1 cellular context compared by ENCODE assay signal in the genomic region with DNA sequence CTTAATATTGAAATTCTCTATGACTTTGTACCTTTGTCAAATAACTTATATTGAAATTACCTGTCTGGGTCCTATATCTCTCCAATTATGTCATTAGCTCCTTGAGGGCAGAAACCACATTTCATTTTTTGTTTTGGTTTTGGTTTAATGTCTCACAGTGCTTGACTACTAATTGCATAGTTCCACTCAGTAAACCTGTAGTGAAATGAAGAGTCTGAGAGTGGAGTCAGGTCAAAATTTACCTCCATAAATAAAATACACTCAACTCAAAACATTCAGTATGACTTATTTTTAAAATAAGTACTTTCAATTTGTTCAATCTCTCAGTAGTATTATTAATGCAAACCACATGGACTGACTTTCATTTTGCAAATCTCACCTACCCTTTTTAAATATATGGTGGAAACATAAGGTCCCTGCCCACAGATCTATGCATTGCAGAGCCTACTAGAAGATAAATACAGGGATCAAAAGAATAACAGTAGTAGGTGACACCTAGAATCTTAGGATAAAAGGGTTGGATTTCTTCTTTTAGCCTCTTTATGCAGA.
TF ChIP-seq lines count a peak whose summit lies in the region.

No MANE protein-coding gene starts in this region.

TF ChIP-seq in GM12878, 131 proteins besides CTCF, POLR2A, EP300 and RAD21 (continued from another document and continues in another):
- TF ChIP-seq ZBTB33 (IDR thresholded peaks at IDR 0.05) (no peak), IRF3 (IDR thresholded peaks at IDR 0.05) (no peak), CHD4 (IDR thresholded peaks at IDR 0.05) (no peak), ESRRA (IDR thresholded peaks at IDR 0.05; ENCODE audit: low read length) (no peak), MXI1 (IDR thresholded peaks at IDR 0.05; ENCODE audit: low read depth, low read length) (no peak), SMC3 (IDR thresholded peaks at IDR 0.05; ENCODE audit: borderline replicate concordance, low read length) (no peak), WRNIP1 (IDR thresholded peaks at IDR 0.05; ENCODE audit: borderline replicate concordance, low read depth, low read length) (no peak), IRF4 (IDR thresholded peaks at IDR 0.05; ENCODE audit: low read depth, low read length) (0 out of 2 replicates have a peak, but pooled peaks have one; percentile 43), KDM1A (IDR thresholded peaks at IDR 0.05; ENCODE audit: borderline replicate concordance) (no peak), FOXK2 (IDR thresholded peaks at IDR 0.05) (no peak), ATF2 (IDR thresholded peaks at IDR 0.05; ENCODE audit: low read length) (peak; percentile 78), SPI1 (IDR thresholded peaks at IDR 0.05; ENCODE audit: borderline replicate concordance, insufficient read depth, low read depth, low read length) (no peak), HDAC2 (IDR thresholded peaks at IDR 0.05) (no peak), TCF12 (IDR thresholded peaks at IDR 0.05; ENCODE audit: low read depth, low read length) (no peak), HDAC6 (IDR thresholded peaks at IDR 0.05; ENCODE audit: unreplicated experiment) (no peak), STAT3 (IDR thresholded peaks at IDR 0.05; ENCODE audit: low read depth, low read length) (no peak), CEBPB (IDR thresholded peaks at IDR 0.05; ENCODE audit: borderline replicate concordance in 1 of 2, low read depth in 2 of 2, low read length in 2 of 2) (0 out of 4 replicates have a peak, but pooled peaks of 1 of the 2 experiments have one; percentile 32), SMARCA5 (IDR thresholded peaks at IDR 0.05) (no peak), FOS (IDR thresholded peaks at IDR 0.05; ENCODE audit: borderline replicate concordance, extremely low read depth, insufficient read length) (no peak), RB1 (IDR thresholded peaks at IDR 0.05; ENCODE audit: borderline replicate concordance) (no peak), ZNF24 (IDR thresholded peaks at IDR 0.05) (peak; percentile 46; the same call in 1 of the 2 replicates), ZZZ3 (IDR thresholded peaks at IDR 0.05; ENCODE audit: control insufficient read depth, insufficient read length, low read depth) (no peak), REST (IDR thresholded peaks at IDR 0.05; ENCODE audit: low read depth, low read length) (no peak), CREM (IDR thresholded peaks at IDR 0.05; ENCODE audit: low read depth) (0 out of 2 replicates have a peak, but pooled peaks have one; percentile 12), PML (IDR thresholded peaks at IDR 0.05; ENCODE audit: low read length) (no peak), NKRF (conservative IDR thresholded peaks at IDR 0.05) (no peak), RCOR1 (conservative IDR thresholded peaks at IDR 0.05; ENCODE audit: low read depth, low read length) (no peak), KAT2A (conservative IDR thresholded peaks at IDR 0.05; ENCODE audit: control insufficient read depth, low read depth, low read length) (no peak), HDGF (IDR thresholded peaks at IDR 0.05) (no peak), SRF (IDR thresholded peaks at IDR 0.05; ENCODE audit: low read depth in 2 of 2, low read length in 2 of 2) (no peak), STAT1 (conservative IDR thresholded peaks at IDR 0.05) (no peak), EED (IDR thresholded peaks at IDR 0.05; ENCODE audit: low read depth) (no peak), ATF3 (IDR thresholded peaks at IDR 0.05; ENCODE audit: borderline replicate concordance, extremely low read depth, low read depth, low read length) (no peak), NFIC (IDR thresholded peaks at IDR 0.05; ENCODE audit: low read depth, low read length) (peak; percentile 83), FOXM1 (IDR thresholded peaks at IDR 0.05; ENCODE audit: low read depth, low read length) (0 out of 2 replicates have a peak, but pooled peaks have one; percentile 23), SREBF1 (IDR thresholded peaks at IDR 0.05; ENCODE audit: low read length) (no peak), GATAD2B (conservative IDR thresholded peaks at IDR 0.05; ENCODE audit: low read depth) (no peak)
- TF ChIP-seq, protein P1, sequence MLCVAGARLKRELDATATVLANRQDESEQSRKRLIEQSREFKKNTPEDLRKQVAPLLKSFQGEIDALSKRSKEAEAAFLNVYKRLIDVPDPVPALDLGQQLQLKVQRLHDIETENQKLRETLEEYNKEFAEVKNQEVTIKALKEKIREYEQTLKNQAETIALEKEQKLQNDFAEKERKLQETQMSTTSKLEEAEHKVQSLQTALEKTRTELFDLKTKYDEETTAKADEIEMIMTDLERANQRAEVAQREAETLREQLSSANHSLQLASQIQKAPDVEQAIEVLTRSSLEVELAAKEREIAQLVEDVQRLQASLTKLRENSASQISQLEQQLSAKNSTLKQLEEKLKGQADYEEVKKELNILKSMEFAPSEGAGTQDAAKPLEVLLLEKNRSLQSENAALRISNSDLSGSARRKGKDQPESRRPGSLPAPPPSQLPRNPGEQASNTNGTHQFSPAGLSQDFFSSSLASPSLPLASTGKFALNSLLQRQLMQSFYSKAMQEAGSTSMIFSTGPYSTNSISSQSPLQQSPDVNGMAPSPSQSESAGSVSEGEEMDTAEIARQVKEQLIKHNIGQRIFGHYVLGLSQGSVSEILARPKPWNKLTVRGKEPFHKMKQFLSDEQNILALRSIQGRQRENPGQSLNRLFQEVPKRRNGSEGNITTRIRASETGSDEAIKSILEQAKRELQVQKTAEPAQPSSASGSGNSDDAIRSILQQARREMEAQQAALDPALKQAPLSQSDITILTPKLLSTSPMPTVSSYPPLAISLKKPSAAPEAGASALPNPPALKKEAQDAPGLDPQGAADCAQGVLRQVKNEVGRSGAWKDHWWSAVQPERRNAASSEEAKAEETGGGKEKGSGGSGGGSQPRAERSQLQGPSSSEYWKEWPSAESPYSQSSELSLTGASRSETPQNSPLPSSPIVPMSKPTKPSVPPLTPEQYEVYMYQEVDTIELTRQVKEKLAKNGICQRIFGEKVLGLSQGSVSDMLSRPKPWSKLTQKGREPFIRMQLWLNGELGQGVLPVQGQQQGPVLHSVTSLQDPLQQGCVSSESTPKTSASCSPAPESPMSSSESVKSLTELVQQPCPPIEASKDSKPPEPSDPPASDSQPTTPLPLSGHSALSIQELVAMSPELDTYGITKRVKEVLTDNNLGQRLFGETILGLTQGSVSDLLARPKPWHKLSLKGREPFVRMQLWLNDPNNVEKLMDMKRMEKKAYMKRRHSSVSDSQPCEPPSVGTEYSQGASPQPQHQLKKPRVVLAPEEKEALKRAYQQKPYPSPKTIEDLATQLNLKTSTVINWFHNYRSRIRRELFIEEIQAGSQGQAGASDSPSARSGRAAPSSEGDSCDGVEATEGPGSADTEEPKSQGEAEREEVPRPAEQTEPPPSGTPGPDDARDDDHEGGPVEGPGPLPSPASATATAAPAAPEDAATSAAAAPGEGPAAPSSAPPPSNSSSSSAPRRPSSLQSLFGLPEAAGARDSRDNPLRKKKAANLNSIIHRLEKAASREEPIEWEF (IDR thresholded peaks at IDR 0.05; ENCODE audit: insufficient replicate concordance, low read depth, low read length): no peak
- TF ChIP-seq, protein P2, sequence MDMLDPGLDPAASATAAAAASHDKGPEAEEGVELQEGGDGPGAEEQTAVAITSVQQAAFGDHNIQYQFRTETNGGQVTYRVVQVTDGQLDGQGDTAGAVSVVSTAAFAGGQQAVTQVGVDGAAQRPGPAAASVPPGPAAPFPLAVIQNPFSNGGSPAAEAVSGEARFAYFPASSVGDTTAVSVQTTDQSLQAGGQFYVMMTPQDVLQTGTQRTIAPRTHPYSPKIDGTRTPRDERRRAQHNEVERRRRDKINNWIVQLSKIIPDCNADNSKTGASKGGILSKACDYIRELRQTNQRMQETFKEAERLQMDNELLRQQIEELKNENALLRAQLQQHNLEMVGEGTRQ (IDR thresholded peaks at IDR 0.05; ENCODE audit: borderline replicate concordance, low read depth, low read length): no peak
- TF ChIP-seq, protein P3, sequence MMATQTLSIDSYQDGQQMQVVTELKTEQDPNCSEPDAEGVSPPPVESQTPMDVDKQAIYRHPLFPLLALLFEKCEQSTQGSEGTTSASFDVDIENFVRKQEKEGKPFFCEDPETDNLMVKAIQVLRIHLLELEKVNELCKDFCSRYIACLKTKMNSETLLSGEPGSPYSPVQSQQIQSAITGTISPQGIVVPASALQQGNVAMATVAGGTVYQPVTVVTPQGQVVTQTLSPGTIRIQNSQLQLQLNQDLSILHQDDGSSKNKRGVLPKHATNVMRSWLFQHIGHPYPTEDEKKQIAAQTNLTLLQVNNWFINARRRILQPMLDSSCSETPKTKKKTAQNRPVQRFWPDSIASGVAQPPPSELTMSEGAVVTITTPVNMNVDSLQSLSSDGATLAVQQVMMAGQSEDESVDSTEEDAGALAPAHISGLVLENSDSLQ (IDR thresholded peaks at IDR 0.05): no peak
